In the genomic region with DNA sequence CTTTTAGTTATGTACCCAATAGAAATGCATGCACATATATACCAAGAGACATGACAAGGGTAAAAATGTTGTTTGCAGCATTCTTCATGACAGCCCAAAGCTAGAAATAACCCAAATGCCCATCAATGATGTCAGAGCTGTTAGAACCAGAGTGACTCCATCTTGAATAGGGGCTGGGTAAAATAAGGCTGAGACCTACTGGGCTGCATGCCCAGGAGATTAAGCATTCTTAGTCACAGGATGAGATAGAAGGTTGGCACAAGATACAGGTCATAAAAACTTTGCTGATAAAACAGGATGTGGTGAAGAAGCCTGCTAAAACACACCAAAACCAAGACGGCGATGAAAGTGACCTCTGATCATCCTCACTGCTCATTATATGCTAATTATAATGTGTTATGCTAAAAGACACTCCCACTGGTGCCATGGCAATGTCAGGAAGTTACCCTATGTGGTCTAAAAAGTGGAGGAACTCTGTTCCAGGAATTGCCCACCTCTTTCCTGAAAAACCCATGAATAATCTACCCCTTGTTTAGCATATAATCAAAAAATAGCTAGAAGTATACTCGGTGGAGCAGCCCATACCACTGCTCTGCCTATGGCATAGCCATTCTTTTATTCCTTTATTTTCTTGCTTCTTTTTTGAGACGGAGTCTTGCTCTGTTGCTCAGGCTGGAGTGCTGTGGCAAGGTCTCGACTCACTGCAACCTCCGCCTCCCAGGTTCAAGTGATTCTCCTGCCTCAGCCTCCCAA, we compare ENCODE assay signal across 9 cellular contexts. TPM values are rescaled to one million over a fixed set of nuclear protein-coding genes. Genes with fewer than 3 reads are reported as not detected.
DNase-seq lines count a peak whose midpoint lies in the region; ATAC-seq and TF ChIP-seq lines count a peak whose summit lies in the region.
"Had no signal": no experiment of that assay in that cellular context is flagged by ENCODE, and none has a peak within 500 bp of the region (broad histone marks: within the 10 kb centered on the region; RNA-seq: fewer than 3 reads in every experiment).

No MANE protein-coding gene starts in this region.

- no peak for TF ChIP-seq CTCF in activated CD8-positive, alpha-beta T cell treated with anti-CD3 and anti-CD28 coated beads for 36 hours (IDR thresholded peaks at IDR 0.05)
- no peak for TF ChIP-seq CTCF in lower lobe of right lung (IDR thresholded peaks at IDR 0.05)
- no peak for TF ChIP-seq CTCF in gastroesophageal sphincter (IDR thresholded peaks at IDR 0.05)

- TF ChIP-seq POLR2A in gastroesophageal sphincter (IDR thresholded peaks at IDR 0.05), result no peak

- ATAC-seq in activated CD8-positive, alpha-beta T cell treated with anti-CD3 and anti-CD28 coated beads for 36 hours, result peak; percentile 94
- ATAC-seq in lower lobe of right lung (no peak), gastroesophageal sphincter (no peak)

- DNase-seq in ACHN (peak; percentile 59), HS-27A (ENCODE audit: low read depth) (peak; percentile 41), DMS53 treated with DMSO at 0.1 percent for 48 hours (lab: John Stamatoyannopoulos, UW; ENCODE audit: unreplicated experiment) (no peak), lower lobe of right lung (no peak), UCSD-AML1 (lab: John Stamatoyannopoulos, UW; ENCODE audit: unreplicated experiment) (no peak)
- DNase-seq in activated CD8-positive, alpha-beta T cell treated with anti-CD3 and anti-CD28 coated beads for 36 hours, result peak; percentile 85
- DNase-seq: NCI-H526 had no signal

- H3K4me3 ChIP-seq in iPS-20b (ENCODE audit: low read length), result 0 out of 2 replicates have a peak overlapping the region, but pooled peaks have one; percentile 2
- no peak overlapping the region for H3K4me3 ChIP-seq in lower lobe of right lung
- H3K4me3 ChIP-seq in gastroesophageal sphincter, result no peak overlapping the region

- peak overlapping the region; percentile 87 for H3K27ac Mint-ChIP-seq in activated CD8-positive, alpha-beta T cell treated with anti-CD3 and anti-CD28 coated beads for 36 hours

- H3K4me1 ChIP-seq in iPS-20b (ENCODE audit: insufficient read depth, low read length) (peaks cover 12% of the 10 kb centered on the region), lower lobe of right lung (no peaks in the 10 kb centered on the region), gastroesophageal sphincter (no peaks in the 10 kb centered on the region)

- H3K36me3 Mint-ChIP-seq in activated CD8-positive, alpha-beta T cell treated with anti-CD3 and anti-CD28 coated beads for 36 hours (ENCODE audit: low read depth), result peaks cover 10% of the 10 kb centered on the region

- intact Hi-C loops in activated CD8-positive, alpha-beta T cell treated with anti-CD3 and anti-CD28 coated beads for 36 hours (cut with micrococcal nuclease), result loop anchor here (5.0 kb wide), 1 partner anchor 72 kb away; a partner anchor contains a TSS
- intact Hi-C loops in lower lobe of right lung (cut with DNase I), result no loop called here

- no peak overlapping the region for H3K27ac ChIP-seq in iPS-20b (ENCODE audit: low read length)
- no peak overlapping the region for H3K27ac ChIP-seq in lower lobe of right lung
- no peak overlapping the region for H3K27ac ChIP-seq in gastroesophageal sphincter

- peaks cover 11% of the 10 kb centered on the region for H3K36me3 ChIP-seq in iPS-20b (ENCODE audit: insufficient read depth, low read depth, low read length)
- peaks cover 16% of the 10 kb centered on the region for H3K36me3 ChIP-seq in lower lobe of right lung
- H3K36me3 ChIP-seq in gastroesophageal sphincter, result peaks cover 0 to 23% of the 10 kb centered on the region in 2 donors

- no peak overlapping the region for H3K4me3 Mint-ChIP-seq in activated CD8-positive, alpha-beta T cell treated with anti-CD3 and anti-CD28 coated beads for 36 hours

- H3K9ac ChIP-seq in iPS-20b (ENCODE audit: low read depth, low read length), result no peak overlapping the region

- POLR2A ChIA-PET in activated CD8-positive, alpha-beta T cell treated with anti-CD3 and anti-CD28 coated beads for 36 hours (lab: Charles Lee), result interaction anchor here (0.7 to 1.2 kb wide), 3 partner anchors 29 to 59 kb away, joined by 3 to 7 read pairs (median 3); no protein-coding TSS in a partner anchor

- TF ChIP-seq EP300 in gastroesophageal sphincter (IDR thresholded peaks at IDR 0.05), result no peak

- peaks cover 31% of the 10 kb centered on the region for H3K4me1 Mint-ChIP-seq in activated CD8-positive, alpha-beta T cell treated with anti-CD3 and anti-CD28 coated beads for 36 hours (ENCODE audit: low read depth)

- H3K9me3 ChIP-seq in iPS-20b (ENCODE audit: insufficient read depth, low read depth, low read length), result no peaks in the 10 kb centered on the region; the same call in 1 of the 2 replicates
- no peaks in the 10 kb centered on the region for H3K9me3 ChIP-seq in lower lobe of right lung
- peaks cover 0 to 6% (median 0%) of the 10 kb centered on the region in 3 donors for H3K9me3 ChIP-seq in gastroesophageal sphincter

- CTCF ChIA-PET in activated CD8-positive, alpha-beta T cell treated with anti-CD3 and anti-CD28 coated beads for 36 hours (lab: Charles Lee), result interaction anchor here (0.6 to 2.4 kb wide), 3 partner anchors 22 to 1257 kb away, joined by 3 to 6 read pairs (median 4); a partner anchor contains a TSS

- in situ Hi-C loops in ACHN (cut with HindIII; ENCODE audit: low pct_ligation_motif_present, low pct_unique_long_range_greater_than_20kb, low sequenced_read_pairs), result no loop called here

- WGBS in gastroesophageal sphincter (ENCODE audit: low coverage in 1 of 2), 2 donors, result 70 to 81% methylated on average over 5 to 6 of the region's 6 CpGs

- H3K27me3 Mint-ChIP-seq in activated CD8-positive, alpha-beta T cell treated with anti-CD3 and anti-CD28 coated beads for 36 hours, result no peaks in the 10 kb centered on the region

- H3K27me3 ChIP-seq in iPS-20b (ENCODE audit: insufficient read depth, low read length), result no peaks in the 10 kb centered on the region
- no peaks in the 10 kb centered on the region for H3K27me3 ChIP-seq in lower lobe of right lung (ENCODE audit: low read depth)
- no peaks in the 10 kb centered on the region for H3K27me3 ChIP-seq in gastroesophageal sphincter

- H3K9me3 Mint-ChIP-seq in activated CD8-positive, alpha-beta T cell treated with anti-CD3 and anti-CD28 coated beads for 36 hours, result no peaks in the 10 kb centered on the region

RNA-seq across cellular contexts. Expression of a gene that starts 32.9 kb away (rescaled TPM):
- 10 to 100 TPM; 28.5 to 29.6 TPM for total RNA-seq in activated CD8-positive, alpha-beta T cell treated with anti-CD3 and anti-CD28 coated beads for 36 hours
- total RNA-seq in lower lobe of right lung (23.5 TPM), gastroesophageal sphincter (10 to 100 TPM; 17.1 to 32.7 (median 23.6) TPM)

RNA-seq across cellular contexts. Expression of a gene that starts 42.5 kb away (rescaled TPM):
- total RNA-seq in activated CD8-positive, alpha-beta T cell treated with anti-CD3 and anti-CD28 coated beads for 36 hours, result 1,000 to 10,000 TPM; 1,828 to 1,839 TPM
- total RNA-seq in lower lobe of right lung, result 793 TPM
- total RNA-seq in gastroesophageal sphincter, result 1,000 to 10,000 TPM in 3 of 4 donors, 100 to 1,000 TPM in 1; 852 to 2,330 (median 1,498) TPM

Comparison
In these comparisons a context has a peak if more than half of its experiments do, and no peak if none do; other contexts are left out.
1. DNase-seq: peak in ACHN (single experiment), HS-27A (single experiment) and activated CD8-positive, alpha-beta T cell treated with anti-CD3 and anti-CD28 coated beads for 36 hours (single experiment); none in DMS53 treated with DMSO at 0.1 percent for 48 hours (single experiment), lower lobe of right lung (single experiment) and UCSD-AML1 (single experiment).